Comparison of ENCODE assay signal across 17 cellular contexts in the genomic region with DNA sequence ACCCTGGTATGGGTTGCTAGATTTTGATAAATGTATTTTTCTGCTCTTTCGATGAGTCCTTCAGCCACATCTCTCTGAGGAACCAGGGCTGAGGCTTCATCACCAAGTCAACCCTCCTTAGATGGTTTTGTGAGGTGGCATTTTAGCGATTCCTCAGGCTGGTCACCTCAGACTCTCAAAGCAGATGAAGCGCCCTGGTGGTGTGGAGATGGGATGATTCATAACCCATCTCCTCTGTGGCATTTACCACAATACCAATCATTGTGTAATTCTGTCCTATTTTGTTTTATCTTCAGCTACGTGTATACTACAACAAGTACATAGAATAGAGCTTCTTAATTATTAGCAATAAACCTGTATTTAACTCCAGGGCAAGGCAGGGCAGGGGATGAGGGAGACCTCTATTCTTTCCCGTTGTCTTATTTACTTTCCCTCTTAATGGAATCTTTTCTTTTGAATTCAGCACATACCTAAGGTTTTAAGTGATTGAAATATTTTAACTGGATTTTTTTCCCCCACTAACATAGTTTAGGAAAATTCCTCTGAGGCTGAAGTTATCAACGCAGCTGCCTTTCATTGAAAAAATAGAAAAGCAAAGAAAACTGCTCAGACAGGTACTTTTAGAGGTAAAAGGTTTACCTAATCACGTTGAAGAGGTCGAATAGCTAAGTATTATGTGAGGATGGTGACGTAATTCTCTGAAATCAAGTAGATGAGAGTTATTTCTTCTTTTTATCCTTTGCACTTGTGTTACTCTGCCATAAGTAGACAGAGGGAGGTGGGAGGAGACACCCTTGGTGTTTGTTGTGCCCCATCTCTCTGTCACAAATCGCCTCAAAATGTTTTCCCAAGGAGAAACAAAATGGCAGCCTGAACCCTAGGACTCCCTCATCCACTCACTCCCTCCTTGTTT.
DNase-seq lines count a peak whose midpoint lies in the region; ATAC-seq lines count a peak whose summit lies in the region.
"Had no signal": no experiment of that assay in that cellular context is flagged by ENCODE, and none has a peak within 500 bp of the region (broad histone marks: within the 10 kb centered on the region; RNA-seq: fewer than 3 reads in every experiment).

No MANE protein-coding gene starts in this region.

- no peaks in the 10 kb centered on the region for H3K9me3 Mint-ChIP-seq in central memory CD8-positive, alpha-beta T cell

- H3K27me3 Mint-ChIP-seq in central memory CD8-positive, alpha-beta T cell: no peaks in the 10 kb centered on the region

- peaks cover 17% of the 10 kb centered on the region for H3K4me1 Mint-ChIP-seq in central memory CD8-positive, alpha-beta T cell

- H3K4me3 Mint-ChIP-seq in central memory CD8-positive, alpha-beta T cell: no peak overlapping the region

- ATAC-seq in central memory CD8-positive, alpha-beta T cell (replicated peaks; ENCODE audit: extremely low read depth, poor library complexity, severe bottlenecking): peak; percentile 60
- ATAC-seq in GM21447 (IDR thresholded peaks at IDR 0.05; ENCODE audit: unreplicated experiment): no peak
- ATAC-seq in GM19023 (IDR thresholded peaks at IDR 0.05; ENCODE audit: unreplicated experiment): no peak
- ATAC-seq: GM12878, Right ventricle myocardium inferior had no signal

- peak; percentile 22 for DNase-seq in stimulated activated CD4-positive, alpha-beta T cell treated with anti-CD3 and anti-CD28 coated beads, Interleukin-4, amount 100 ng/mL, for 24 hours
- no peak for DNase-seq in stimulated activated CD4-positive, alpha-beta T cell treated with anti-CD3 and anti-CD28 coated beads, Interleukin-4, amount 100 ng/mL, for 1 hour
- peak; percentile 58 for DNase-seq in NOMO-1 treated with DMSO at 0.1 percent for 48 hours (lab: John Stamatoyannopoulos, UW; ENCODE audit: unreplicated experiment)
- DNase-seq in central memory CD8-positive, alpha-beta T cell (ENCODE audit: low spot score in 2 of 2): no peak
- DNase-seq in SKM-1 treated with dmso at 0.1 percent for 144 hours (lab: John Stamatoyannopoulos, UW; ENCODE audit: unreplicated experiment): no peak
- DNase-seq: amygdala, EL, esophagus squamous epithelium, head of caudate nucleus, midbrain, NCI-H2081 treated with DMSO at 0.1 percent for 48 hours, NCI-H748 treated with DMSO at 0.1 percent for 48 hours, ovary had no signal

- H3K36me3 Mint-ChIP-seq in central memory CD8-positive, alpha-beta T cell (ENCODE audit: insufficient read depth): peaks cover 71% of the 10 kb centered on the region

- H3K27ac Mint-ChIP-seq in central memory CD8-positive, alpha-beta T cell (ENCODE audit: low read depth): no peak overlapping the region

Comparison
In these comparisons a context has a peak if more than half of its experiments do, and no peak if none do; other contexts are left out.
1. DNase-seq: peak in stimulated activated CD4-positive, alpha-beta T cell treated with anti-CD3 and anti-CD28 coated beads, Interleukin-4, amount 100 ng/mL, for 24 hours (single experiment) and NOMO-1 treated with DMSO at 0.1 percent for 48 hours (single experiment); none in stimulated activated CD4-positive, alpha-beta T cell treated with anti-CD3 and anti-CD28 coated beads, Interleukin-4, amount 100 ng/mL, for 1 hour (single experiment), central memory CD8-positive, alpha-beta T cell (0 of 2) and SKM-1 treated with dmso at 0.1 percent for 144 hours (single experiment).